Comparison of ENCODE assay signal across 1 cellular context in genomic region chr6:41895300-41896233, GRCh38.
A peak's percentile ranks its signal among the peaks of the same experiment; 100 is the strongest.
TF ChIP-seq lines count a peak whose summit lies in the region.

Gene USP49 (minus strand): TSS chr6:41895375. CDS start chr6:41806983, 88,392 bp downstream.

TF ChIP-seq in H1, 55 proteins besides CTCF, POLR2A, EP300 and RAD21 (continued from another document):
- TF ChIP-seq, protein P1, sequence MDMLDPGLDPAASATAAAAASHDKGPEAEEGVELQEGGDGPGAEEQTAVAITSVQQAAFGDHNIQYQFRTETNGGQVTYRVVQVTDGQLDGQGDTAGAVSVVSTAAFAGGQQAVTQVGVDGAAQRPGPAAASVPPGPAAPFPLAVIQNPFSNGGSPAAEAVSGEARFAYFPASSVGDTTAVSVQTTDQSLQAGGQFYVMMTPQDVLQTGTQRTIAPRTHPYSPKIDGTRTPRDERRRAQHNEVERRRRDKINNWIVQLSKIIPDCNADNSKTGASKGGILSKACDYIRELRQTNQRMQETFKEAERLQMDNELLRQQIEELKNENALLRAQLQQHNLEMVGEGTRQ (IDR thresholded peaks at IDR 0.05; ENCODE audit: low read length), result peak; percentile 49; the same call in 1 of the 2 replicates
- TF ChIP-seq CTBP2 (IDR thresholded peaks at IDR 0.05; ENCODE audit: borderline replicate concordance, insufficient read depth, insufficient read length, low read length) (no peak), SAP30 (IDR thresholded peaks at IDR 0.05; ENCODE audit: insufficient read depth, insufficient replicate concordance, low read length) (peak; percentile 73), MAX (IDR thresholded peaks at IDR 0.05) (peak; percentile 88), CBX8 (IDR thresholded peaks at IDR 0.05; ENCODE audit: borderline replicate concordance, low read depth, low read length) (no peak), FOSL1 (IDR thresholded peaks at IDR 0.05; ENCODE audit: insufficient read depth, low read depth, low read length) (peak; percentile 83), EGR1 (IDR thresholded peaks at IDR 0.05; ENCODE audit: borderline replicate concordance, low read depth, low read length) (peak; percentile 3; the same call in 1 of the 2 replicates), HDAC6 (IDR thresholded peaks at IDR 0.05; ENCODE audit: low read depth, low read length) (no peak), JUND (IDR thresholded peaks at IDR 0.05; ENCODE audit: low read length) (no peak), PHF8 (conservative IDR thresholded peaks at IDR 0.05; ENCODE audit: low read depth, low read length) (peak; percentile 57), RBBP5 (IDR thresholded peaks at IDR 0.05; ENCODE audit: borderline replicate concordance, low read depth, low read length) (no peak), NRF1 (IDR thresholded peaks at IDR 0.05; ENCODE audit: low read depth, low read length) (no peak), SP4 (IDR thresholded peaks at IDR 0.05; ENCODE audit: low read length) (no peak), KDM5A (IDR thresholded peaks at IDR 0.05; ENCODE audit: low read length) (no peak; the same call in 1 of the 2 replicates), KDM1A (IDR thresholded peaks at IDR 0.05; ENCODE audit: borderline replicate concordance, low read length) (no peak), SIX5 (IDR thresholded peaks at IDR 0.05; ENCODE audit: low read depth, low read length) (no peak), TEAD4 (IDR thresholded peaks at IDR 0.05; ENCODE audit: low read depth, low read length) (no peak), BACH1 (IDR thresholded peaks at IDR 0.05; ENCODE audit: low read length) (no peak), EZH2 (IDR thresholded peaks at IDR 0.05; ENCODE audit: low read depth, low read length, severe bottlenecking) (no peak), CREB1 (IDR thresholded peaks at IDR 0.05) (peak; percentile 95), NANOG (IDR thresholded peaks at IDR 0.05; ENCODE audit: insufficient read depth, low read depth, low read length, poor library complexity, severe bottlenecking) (no peak), ZNF274 (IDR thresholded peaks at IDR 0.05; ENCODE audit: borderline replicate concordance, extremely low read depth, low read length) (no peak), CHD2 (IDR thresholded peaks at IDR 0.05; ENCODE audit: low read length) (no peak), SP1 (IDR thresholded peaks at IDR 0.05; ENCODE audit: low read depth, low read length) (no peak), POU5F1 (IDR thresholded peaks at IDR 0.05; ENCODE audit: low read depth, low read length) (no peak), TCF12 (IDR thresholded peaks at IDR 0.05; ENCODE audit: low read depth, low read length) (no peak), ATF2 (IDR thresholded peaks at IDR 0.05; ENCODE audit: low read length) (peak; percentile 9; the same call in 1 of the 2 replicates), RXRA (IDR thresholded peaks at IDR 0.05; ENCODE audit: insufficient read depth, low read depth, low read length) (no peak), GTF2F1 (IDR thresholded peaks at IDR 0.05; ENCODE audit: borderline replicate concordance, low read depth, low read length) (no peak), SUZ12 (IDR thresholded peaks at IDR 0.05; ENCODE audit: low read length) (no peak), TAF1 (IDR thresholded peaks at IDR 0.05; ENCODE audit: low read depth, low read length) (peak; percentile 58; the same call in 1 of the 2 replicates), CHD7 (IDR thresholded peaks at IDR 0.05; ENCODE audit: insufficient replicate concordance, low read length) (no peak), E2F6 (IDR thresholded peaks at IDR 0.05) (peak; percentile 64; the same call in 1 of the 2 replicates), POLR2AphosphoS5 (IDR thresholded peaks at IDR 0.05; ENCODE audit: low read depth, low read length) (no peak), ASH2L (IDR thresholded peaks at IDR 0.05; ENCODE audit: low read length) (peak; percentile 88), HDAC2 (IDR thresholded peaks at IDR 0.05; ENCODE audit: borderline replicate concordance in 1 of 2, low read depth in 2 of 2, low read length in 2 of 2) (peak in 1 of 2 experiments; percentile 74; a peak in 2 of 4 replicates), CHD1 (IDR thresholded peaks at IDR 0.05; ENCODE audit: low read depth, low read length) (no peak), JUN (IDR thresholded peaks at IDR 0.05; ENCODE audit: low read depth, low read length) (no peak), KDM4A (IDR thresholded peaks at IDR 0.05; ENCODE audit: low read depth, low read length, severe bottlenecking) (no peak), CBX5 (IDR thresholded peaks at IDR 0.05; ENCODE audit: low read depth, low read length) (no peak), BCL11A (IDR thresholded peaks at IDR 0.05; ENCODE audit: low read depth in 2 of 2, low read length in 2 of 2) (no peak), TBP (IDR thresholded peaks at IDR 0.05; ENCODE audit: low read depth, low read length) (peak; percentile 10; the same call in 1 of the 2 replicates), BRCA1 (IDR thresholded peaks at IDR 0.05; ENCODE audit: low read depth, low read length) (no peak), GABPA (IDR thresholded peaks at IDR 0.05; ENCODE audit: borderline replicate concordance, insufficient read depth, low read length) (no peak), YY1 (IDR thresholded peaks at IDR 0.05; ENCODE audit: low read depth, low read length) (no peak), RFX5 (IDR thresholded peaks at IDR 0.05; ENCODE audit: borderline replicate concordance, low read depth, low read length) (no peak), SIN3A (conservative IDR thresholded peaks at IDR 0.05 in 1 of 2, IDR thresholded peaks at IDR 0.05 in 1 of 2; ENCODE audit: low read depth in 1 of 2, low read length in 2 of 2) (peak; percentile 30 to 86; a peak in 2 of 4 replicates), RNF2 (IDR thresholded peaks at IDR 0.05; ENCODE audit: borderline replicate concordance, low read depth, low read length, missing control alignments, poor library complexity, severe bottlenecking) (no peak), SRF (IDR thresholded peaks at IDR 0.05; ENCODE audit: low read depth, low read length) (no peak), SIRT6 (IDR thresholded peaks at IDR 0.05; ENCODE audit: low read length) (no peak), SP2 (IDR thresholded peaks at IDR 0.05; ENCODE audit: low read length) (no peak), TAF7 (optimal IDR thresholded peaks at IDR 0.05; ENCODE audit: borderline replicate concordance, low read depth, low read length) (peak; percentile 25)
- TF ChIP-seq, protein P2, sequence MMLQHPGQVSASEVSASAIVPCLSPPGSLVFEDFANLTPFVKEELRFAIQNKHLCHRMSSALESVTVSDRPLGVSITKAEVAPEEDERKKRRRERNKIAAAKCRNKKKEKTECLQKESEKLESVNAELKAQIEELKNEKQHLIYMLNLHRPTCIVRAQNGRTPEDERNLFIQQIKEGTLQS (IDR thresholded peaks at IDR 0.05; ENCODE audit: insufficient read depth, low read depth, low read length), result 0 out of 2 replicates have a peak, but pooled peaks have one; percentile 22
